1 cellular context compared by ENCODE assay signal in the genomic region with DNA sequence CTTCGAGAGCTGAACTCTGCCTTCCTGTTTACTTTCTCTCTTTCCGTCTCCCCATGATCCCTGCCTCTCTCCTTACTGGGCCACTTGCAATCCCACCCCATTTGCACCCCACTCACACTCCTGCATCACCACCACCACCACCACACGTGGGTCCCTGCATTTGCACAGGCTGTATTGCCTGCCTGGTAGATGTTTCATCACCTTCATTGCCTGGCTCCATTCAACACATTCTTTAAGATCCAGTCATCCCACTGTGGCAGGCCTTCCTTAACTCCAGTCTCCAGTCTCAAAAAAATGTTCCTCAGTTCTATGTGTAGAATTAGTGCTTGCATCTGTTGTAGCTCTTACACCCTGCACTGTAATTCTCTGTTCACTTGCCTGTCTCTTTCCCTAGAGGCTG.
TF ChIP-seq lines count a peak whose summit lies in the region.

No MANE protein-coding gene starts in this region.

TF ChIP-seq in IMR-90, 13 proteins besides CTCF, POLR2A, EP300 and RAD21 (continued from another document):
- no peak for TF ChIP-seq MAFK (IDR thresholded peaks at IDR 0.05; ENCODE audit: low read depth, low read length)
- TF ChIP-seq, protein P1, sequence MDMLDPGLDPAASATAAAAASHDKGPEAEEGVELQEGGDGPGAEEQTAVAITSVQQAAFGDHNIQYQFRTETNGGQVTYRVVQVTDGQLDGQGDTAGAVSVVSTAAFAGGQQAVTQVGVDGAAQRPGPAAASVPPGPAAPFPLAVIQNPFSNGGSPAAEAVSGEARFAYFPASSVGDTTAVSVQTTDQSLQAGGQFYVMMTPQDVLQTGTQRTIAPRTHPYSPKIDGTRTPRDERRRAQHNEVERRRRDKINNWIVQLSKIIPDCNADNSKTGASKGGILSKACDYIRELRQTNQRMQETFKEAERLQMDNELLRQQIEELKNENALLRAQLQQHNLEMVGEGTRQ (IDR thresholded peaks at IDR 0.05; ENCODE audit: low read depth, low read length), result peak; percentile 55
